8 cellular contexts compared by ENCODE assay signal in genomic region chr5:73448072-73448432, GRCh38. TPM values are rescaled to one million over a fixed set of nuclear protein-coding genes. Genes with fewer than 3 reads are reported as not detected.
DNase-seq lines count a peak whose midpoint lies in the region; ATAC-seq and TF ChIP-seq lines count a peak whose summit lies in the region.

No MANE protein-coding gene starts in this region.

- H3K27ac Mint-ChIP-seq in T-helper 17 cell: peak overlapping the region; percentile 41

- H3K4me3 Mint-ChIP-seq in T-helper 17 cell: peak overlapping the region; percentile 82

- peaks cover 5% of the 10 kb centered on the region for H3K36me3 Mint-ChIP-seq in T-helper 17 cell (ENCODE audit: low read depth)

- H3K4me3 ChIP-seq in fibroblast of the aortic adventitia (ENCODE audit: low read depth, low read length): peak overlapping the region; percentile 78

- H3K27ac ChIP-seq in C4-2B: no peak overlapping the region

- peak; percentile 20; the same call in 1 of the 2 replicates for TF ChIP-seq CTCF in C4-2B (conservative IDR thresholded peaks at IDR 0.05)
- TF ChIP-seq CTCF in fibroblast of the aortic adventitia (IDR thresholded peaks at IDR 0.05; ENCODE audit: insufficient read depth, low read length): no peak

- H3K4me1 Mint-ChIP-seq in T-helper 17 cell: peaks cover 19% of the 10 kb centered on the region

- DNase-seq in T-helper 17 cell: no peak
- DNase-seq in fibroblast of the aortic adventitia (ENCODE audit: low read depth): no peak
- peak; percentile 39 for DNase-seq in stimulated activated CD8-positive, alpha-beta memory T cell treated with anti-CD3 and anti-CD28 coated beads, Interleukin-4, amount 100 ng/mL, for 48 hours
- DNase-seq in putamen (ENCODE audit: low spot score): no peak
- DNase-seq in NCI-H1436 (lab: John Stamatoyannopoulos, UW): no peak
- no peak for DNase-seq in HT-29 (ENCODE audit: low spot score)

- peaks cover 64% of the 10 kb centered on the region for H3K27me3 Mint-ChIP-seq in T-helper 17 cell

- ATAC-seq in GM21723 (IDR thresholded peaks at IDR 0.05; ENCODE audit: unreplicated experiment) (peak; percentile 23), T-helper 17 cell (peak; percentile 21)

- peaks cover 13% of the 10 kb centered on the region for H3K9me3 ChIP-seq in T-helper 17 cell (ENCODE audit: control insufficient read depth, low read length, poor library complexity, severe bottlenecking)

RNA-seq across cellular contexts. Expression of gene FOXD1, which starts 0.5 kb away (rescaled TPM):
- not detected for total RNA-seq in T-helper 17 cell
- 0.74 and 4.2 TPM in 2 replicates for total RNA-seq in fibroblast of the aortic adventitia (ENCODE audit: low replicate concordance)
- 0.20 and 0.31 TPM in 2 replicates for total RNA-seq in HT-29 (2014; rRNA removed; shearing (Covaris generic))

RNA-seq across cellular contexts. Expression of gene BTF3, which starts 50.2 kb away (rescaled TPM):
- total RNA-seq in T-helper 17 cell (100 to 1,000 TPM; 600 to 744 TPM), fibroblast of the aortic adventitia (ENCODE audit: low replicate concordance) (393 and 484 TPM in 2 replicates)
- 233 and 255 TPM in 2 replicates for total RNA-seq in HT-29 (2014; rRNA removed; shearing (Covaris generic))
